1 cellular context compared by ENCODE assay signal in genomic region chr19:42360787-42361544, GRCh38.
A peak's percentile ranks its signal among the peaks of the same experiment; 100 is the strongest.
TF ChIP-seq lines count a peak whose summit lies in the region.

No MANE protein-coding gene starts in this region.

TF ChIP-seq in HepG2, 621 proteins besides CTCF, POLR2A, EP300 and RAD21:
- no peak for TF ChIP-seq ZKSCAN5 (CRISPR knock-in tag; IDR thresholded peaks at IDR 0.05)
- TF ChIP-seq RFX1 (IDR thresholded peaks at IDR 0.05): peak; percentile 33; the same call in 1 of the 2 replicates
- TF ChIP-seq JDP2 (CRISPR knock-in tag; IDR thresholded peaks at IDR 0.05; ENCODE audit: borderline replicate concordance): no peak
- no peak for TF ChIP-seq FLYWCH1 (CRISPR knock-in tag; IDR thresholded peaks at IDR 0.05)
TF ChIP-seq in HepG2: peak in this region for 1.
